17 cellular contexts compared by ENCODE assay signal in genomic region chr13:98471895-98472294, GRCh38.
DNase-seq lines count a peak whose midpoint lies in the region; ATAC-seq and TF ChIP-seq lines count a peak whose summit lies in the region.
"Had no signal": no experiment of that assay in that cellular context is flagged by ENCODE, and none has a peak within 500 bp of the region (broad histone marks: within the 10 kb centered on the region; RNA-seq: fewer than 3 reads in every experiment).

No MANE protein-coding gene starts in this region.

- peaks cover 46% of the 10 kb centered on the region for H3K4me1 Mint-ChIP-seq in activated CD4-positive, alpha-beta T cell treated with anti-CD3 and anti-CD28 coated beads, Interleukin-2, amount 10 ng/mL, durations not matched to agents 7 days and 5 days
- peaks cover 29% of the 10 kb centered on the region for H3K4me1 Mint-ChIP-seq in activated CD4-positive, alpha-beta memory T cell treated with anti-CD3 and anti-CD28 coated beads for 36 hours (ENCODE audit: low read depth)
- H3K4me1 Mint-ChIP-seq in osteocyte (ENCODE audit: unreplicated experiment) = peaks cover 16% of the 10 kb centered on the region

- H3K27ac ChIP-seq in right cardiac atrium (ENCODE audit: low read length) = peak overlapping the region; percentile 46
- H3K27ac ChIP-seq: A549, C4-2B, PC-9, WERI-Rb-1 had no signal

- peaks cover 11% of the 10 kb centered on the region for H3K4me1 ChIP-seq in right cardiac atrium (ENCODE audit: control insufficient read depth, insufficient read depth, low read length)

- H3K4me3 ChIP-seq in right cardiac atrium (ENCODE audit: low read length) = no peak overlapping the region
- H3K4me3 ChIP-seq: A549, PC-9 had no signal

- no peaks in the 10 kb centered on the region for H3K9me3 ChIP-seq in right cardiac atrium (ENCODE audit: control insufficient read depth, low read length)
- H3K9me3 ChIP-seq: A549 had no signal

- DNase-seq in activated CD4-positive, alpha-beta T cell treated with anti-CD3 and anti-CD28 coated beads, Interleukin-2, amount 10 ng/mL, durations not matched to agents 7 days and 5 days = no peak
- DNase-seq in activated CD4-positive, alpha-beta T cell treated with anti-CD3 and anti-CD28 coated beads, Interleukin-2, amount 50 U/mL, for 1 hour = no peak
- no peak for DNase-seq in activated CD4-positive, alpha-beta memory T cell treated with anti-CD3 and anti-CD28 coated beads for 36 hours
- peak; percentile 44 to 78 (median 75) for DNase-seq in right cardiac atrium
- DNase-seq in osteocyte (ENCODE audit: extremely low spot score, unreplicated experiment) = no peak
- DNase-seq in middle frontal gyrus (ENCODE audit: extremely low spot score, low spot score) = no peak
- no peak for DNase-seq in NCI-H1048 (lab: John Stamatoyannopoulos, UW)
- DNase-seq: activated CD8-positive, alpha-beta memory T cell treated with anti-CD3 and anti-CD28 coated beads, Interleukin-2, amount 50 U/mL, for 4 hours; caudate nucleus; KBM-7; NCI-H2107; NCI-H748 treated with DMSO at 0.1 percent for 48 hours; PC-9; WERI-Rb-1 had no signal

- H3K9me3 Mint-ChIP-seq in activated CD4-positive, alpha-beta T cell treated with anti-CD3 and anti-CD28 coated beads, Interleukin-2, amount 10 ng/mL, durations not matched to agents 7 days and 5 days = peaks cover 3% of the 10 kb centered on the region
- no peaks in the 10 kb centered on the region for H3K9me3 Mint-ChIP-seq in activated CD4-positive, alpha-beta memory T cell treated with anti-CD3 and anti-CD28 coated beads for 36 hours
- H3K9me3 Mint-ChIP-seq in osteocyte (ENCODE audit: unreplicated experiment) = no peaks in the 10 kb centered on the region

- no peak for TF ChIP-seq CTCF in osteocyte (IDR thresholded peaks at IDR 0.05)

- POLR2A ChIA-PET in activated CD4-positive, alpha-beta T cell treated with anti-CD3 and anti-CD28 coated beads, Interleukin-2, amount 10 ng/mL, durations not matched to agents 7 days and 5 days (lab: Charles Lee) = no interaction called here
- POLR2A ChIA-PET in activated CD4-positive, alpha-beta memory T cell treated with anti-CD3 and anti-CD28 coated beads for 36 hours (lab: Charles Lee) = no interaction called here

- peak overlapping the region; percentile 81 for H3K27ac Mint-ChIP-seq in activated CD4-positive, alpha-beta T cell treated with anti-CD3 and anti-CD28 coated beads, Interleukin-2, amount 10 ng/mL, durations not matched to agents 7 days and 5 days
- peak overlapping the region; percentile 73 for H3K27ac Mint-ChIP-seq in activated CD4-positive, alpha-beta memory T cell treated with anti-CD3 and anti-CD28 coated beads for 36 hours
- peak overlapping the region; percentile 23 for H3K27ac Mint-ChIP-seq in osteocyte (ENCODE audit: unreplicated experiment)

- peaks cover 61% of the 10 kb centered on the region for H3K36me3 Mint-ChIP-seq in activated CD4-positive, alpha-beta T cell treated with anti-CD3 and anti-CD28 coated beads, Interleukin-2, amount 10 ng/mL, durations not matched to agents 7 days and 5 days (ENCODE audit: low read depth)
- H3K36me3 Mint-ChIP-seq in activated CD4-positive, alpha-beta memory T cell treated with anti-CD3 and anti-CD28 coated beads for 36 hours = peaks cover 52% of the 10 kb centered on the region
- peaks cover 35% of the 10 kb centered on the region for H3K36me3 Mint-ChIP-seq in osteocyte (ENCODE audit: unreplicated experiment)

- intact Hi-C loops in activated CD4-positive, alpha-beta memory T cell treated with anti-CD3 and anti-CD28 coated beads for 36 hours (cut with micrococcal nuclease) = no loop called here
- intact Hi-C loops in right cardiac atrium (cut with DNase I) = loop anchor here in 1 of 4 donors (10.0 kb wide), 1 partner anchor 103 kb away; the partner anchor contains the start of gene STK24

- CTCF ChIA-PET in activated CD4-positive, alpha-beta T cell treated with anti-CD3 and anti-CD28 coated beads, Interleukin-2, amount 10 ng/mL, durations not matched to agents 7 days and 5 days (lab: Charles Lee) = interaction anchor here (1.2 kb wide), 2 partner anchors 26 kb away, joined by 3 to 6 read pairs; no protein-coding TSS in a partner anchor
- CTCF ChIA-PET in activated CD4-positive, alpha-beta memory T cell treated with anti-CD3 and anti-CD28 coated beads for 36 hours (lab: Charles Lee) = interaction anchor here (1.8 kb wide), 1 partner anchor 181 kb away, joined by 13 read pairs; no protein-coding TSS in a partner anchor

- no peaks in the 10 kb centered on the region for H3K27me3 Mint-ChIP-seq in activated CD4-positive, alpha-beta T cell treated with anti-CD3 and anti-CD28 coated beads, Interleukin-2, amount 10 ng/mL, durations not matched to agents 7 days and 5 days
- H3K27me3 Mint-ChIP-seq in activated CD4-positive, alpha-beta memory T cell treated with anti-CD3 and anti-CD28 coated beads for 36 hours = no peaks in the 10 kb centered on the region
- no peaks in the 10 kb centered on the region for H3K27me3 Mint-ChIP-seq in osteocyte (ENCODE audit: unreplicated experiment)

- ATAC-seq in right cardiac atrium (peak; percentile 80 to 81), GM19035 (IDR thresholded peaks at IDR 0.05; ENCODE audit: unreplicated experiment) (no peak)
- ATAC-seq: A549 had no signal

- H3K27me3 ChIP-seq in right cardiac atrium (ENCODE audit: control insufficient read depth, insufficient read depth) = no peaks in the 10 kb centered on the region

- H3K4me3 Mint-ChIP-seq in activated CD4-positive, alpha-beta T cell treated with anti-CD3 and anti-CD28 coated beads, Interleukin-2, amount 10 ng/mL, durations not matched to agents 7 days and 5 days = no peak overlapping the region
- H3K4me3 Mint-ChIP-seq in activated CD4-positive, alpha-beta memory T cell treated with anti-CD3 and anti-CD28 coated beads for 36 hours = no peak overlapping the region
- H3K4me3 Mint-ChIP-seq in osteocyte (ENCODE audit: unreplicated experiment) = no peak overlapping the region

- 73% methylated on average over 10 of the region's 10 CpGs for WGBS in right cardiac atrium

Comparison
In these comparisons a context has a peak if more than half of its experiments do, and no peak if none do; other contexts are left out.
1. DNase-seq: peak in right cardiac atrium (3 of 3); none in activated CD4-positive, alpha-beta T cell treated with anti-CD3 and anti-CD28 coated beads, Interleukin-2, amount 10 ng/mL, durations not matched to agents 7 days and 5 days (single experiment), activated CD4-positive, alpha-beta T cell treated with anti-CD3 and anti-CD28 coated beads, Interleukin-2, amount 50 U/mL, for 1 hour (single experiment), activated CD4-positive, alpha-beta memory T cell treated with anti-CD3 and anti-CD28 coated beads for 36 hours (single experiment), osteocyte (single experiment), middle frontal gyrus (single experiment) and NCI-H1048 (single experiment).
2. H3K27ac Mint-ChIP-seq: peak in every context shown above with its lines; median percentile 81 in activated CD4-positive, alpha-beta T cell treated with anti-CD3 and anti-CD28 coated beads, Interleukin-2, amount 10 ng/mL, durations not matched to agents 7 days and 5 days; 73 in activated CD4-positive, alpha-beta memory T cell treated with anti-CD3 and anti-CD28 coated beads for 36 hours; 23 in osteocyte.